8 cellular contexts compared by ENCODE assay signal in the genomic region with DNA sequence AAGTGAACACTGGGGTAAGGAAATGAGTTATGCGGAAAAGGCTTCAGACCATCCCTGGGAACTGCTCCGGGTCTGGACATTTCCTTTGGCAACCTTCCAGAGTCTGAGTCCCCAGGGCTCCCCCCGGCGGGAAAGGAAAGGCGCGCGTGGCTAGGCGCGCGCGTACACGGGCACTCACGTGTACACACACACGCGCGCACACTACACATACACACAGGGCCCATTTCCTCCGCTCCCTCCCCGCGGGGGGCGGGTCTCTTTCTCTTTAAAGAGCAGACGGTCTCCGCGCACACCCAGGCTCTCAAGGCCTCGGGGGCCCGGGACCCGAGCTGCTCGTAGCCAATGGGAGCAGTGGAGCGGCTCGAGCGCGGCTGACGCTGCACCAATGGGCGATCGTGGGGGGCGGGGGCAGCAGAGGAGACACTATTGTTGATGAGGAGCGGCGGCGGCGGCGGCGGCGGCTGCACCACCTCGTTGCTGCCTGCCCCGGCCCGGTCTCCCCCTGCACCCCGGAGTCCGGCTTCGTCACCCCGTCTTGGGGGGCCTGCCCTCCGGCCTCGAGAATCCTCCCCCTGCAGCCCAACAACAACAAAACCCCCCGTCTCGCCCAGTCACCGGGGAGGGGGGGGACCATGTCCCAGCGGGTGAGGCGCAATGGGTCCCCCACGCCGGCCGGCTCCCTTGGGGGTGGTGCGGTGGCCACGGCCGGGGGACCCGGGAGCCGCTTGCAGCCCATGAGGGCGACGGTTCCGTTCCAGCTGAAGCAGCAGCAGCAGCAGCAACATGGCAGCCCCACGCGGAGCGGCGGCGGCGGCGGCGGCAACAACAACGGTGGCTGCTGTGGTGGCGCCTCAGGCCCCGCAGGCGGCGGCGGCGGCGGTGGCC. TPM values are rescaled to one million over a fixed set of nuclear protein-coding genes. Genes with fewer than 3 reads are reported as not detected.
A peak's percentile ranks its signal among the peaks of the same experiment; 100 is the strongest.
DNase-seq lines count a peak whose midpoint lies in the region; ATAC-seq and TF ChIP-seq lines count a peak whose summit lies in the region.

A gene (plus strand): TSS at position 414 of the 885 bp plus-strand sequence. CDS start 219 bp downstream, at position 633.

- TF ChIP-seq CTCF in CD14-positive monocyte (IDR thresholded peaks at IDR 0.05) = no peak

- DNase-seq in CD14-positive monocyte (ENCODE audit: low spot score) = peak; percentile 90
- DNase-seq in NCI-H748 (lab: John Stamatoyannopoulos, UW; ENCODE audit: unreplicated experiment) = peak; percentile 100
- DNase-seq in activated CD4-positive, alpha-beta T cell treated with anti-CD3 and anti-CD28 coated beads, Interleukin-2, amount 50 U/mL, for 1 hour = peak; percentile 98
- DNase-seq in dedifferentiated amniotic fluid mesenchymal stem cell (ENCODE audit: extremely low spot score) = peak; percentile 95
- DNase-seq in left lobe of liver (ENCODE audit: low spot score) = peak; percentile 98
- peak; percentile 98 to 99 for DNase-seq in stimulated activated CD4-positive, alpha-beta T cell treated with anti-CD3 and anti-CD28 coated beads, Interleukin-2, amount 100 ng/mL, for 24 hours

- H3K4me1 Mint-ChIP-seq in CD14-positive monocyte = peaks cover 30% of the 10 kb centered on the region

- peak within 1 kb of the TSS; percentile 87 to 94 for H3K4me3 Mint-ChIP-seq in CD14-positive monocyte

- no peaks in the 10 kb centered on the region for H3K9me3 Mint-ChIP-seq in CD14-positive monocyte

- peak within 1 kb of the TSS; percentile 83 to 94 (median 90) for H3K27ac Mint-ChIP-seq in CD14-positive monocyte

- H3K27me3 Mint-ChIP-seq in CD14-positive monocyte (ENCODE audit: low read depth in 3 of 3) = no peaks in the 10 kb centered on the region

- intact Hi-C loops in CD14-positive monocyte (cut with micrococcal nuclease) = no loop called here

- peaks cover 0 to 4% of the 10 kb centered on the region in 2 donors for H3K36me3 Mint-ChIP-seq in CD14-positive monocyte

- ATAC-seq in GM19395 (IDR thresholded peaks at IDR 0.05; ENCODE audit: unreplicated experiment) = peak; percentile 90
- ATAC-seq in HG03558 (IDR thresholded peaks at IDR 0.05; ENCODE audit: extremely low read depth, unreplicated experiment) = peak; percentile 73
- ATAC-seq in left lobe of liver = peak; percentile 90

RNA-seq across cellular contexts. Expression of the gene that starts here (rescaled TPM):
- 1 to 10 TPM; 4.6 TPM for polyA plus RNA-seq in CD14-positive monocyte
- total RNA-seq in left lobe of liver = 2.3 TPM

Comparison
In these comparisons a context has a peak if more than half of its experiments do, and no peak if none do; other contexts are left out.
1. Peak in every context shown above with its lines: DNase-seq and ATAC-seq.